1 cellular context compared by ENCODE assay signal in the genomic region with DNA sequence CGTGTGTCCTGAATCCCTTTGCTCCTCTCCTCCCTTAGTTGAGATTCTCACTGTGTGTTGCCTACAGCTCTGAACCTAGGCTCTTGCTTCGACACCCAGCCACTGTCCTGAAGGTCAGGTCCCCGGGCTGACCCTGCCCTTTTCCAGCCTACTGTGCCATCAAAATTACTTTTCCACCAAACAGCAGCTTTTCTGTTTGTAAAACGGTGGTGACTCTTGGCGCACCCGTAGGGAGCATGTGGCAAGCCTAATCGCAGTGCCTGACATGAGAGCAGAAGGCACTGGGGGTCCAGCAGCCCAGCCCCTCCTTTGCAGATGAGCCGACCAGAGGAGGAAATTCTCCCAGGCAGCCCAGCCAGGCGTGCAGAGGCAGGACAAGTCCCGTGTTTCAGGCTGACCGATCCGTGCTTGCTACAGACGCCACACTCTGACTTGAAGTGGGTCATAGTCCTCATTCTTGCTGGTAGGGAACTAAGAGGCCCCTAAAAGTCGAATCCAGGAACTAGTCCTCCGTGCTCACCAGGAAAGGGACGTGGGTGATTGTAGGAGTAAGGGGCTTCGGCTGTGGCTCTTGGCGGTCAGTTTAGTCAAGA.
TF ChIP-seq lines count a peak whose summit lies in the region.

No MANE protein-coding gene starts in this region.

TF ChIP-seq in HepG2, 621 proteins besides CTCF, POLR2A, EP300 and RAD21:
- TF ChIP-seq ZBTB1 (CRISPR knock-in tag; IDR thresholded peaks at IDR 0.05; ENCODE audit: borderline replicate concordance) (no peak), NFE2L1 (CRISPR knock-in tag; IDR thresholded peaks at IDR 0.05; ENCODE audit: borderline replicate concordance) (no peak), YEATS4 (CRISPR knock-in tag; IDR thresholded peaks at IDR 0.05; ENCODE audit: borderline replicate concordance) (no peak)
- TF ChIP-seq, protein P1, sequence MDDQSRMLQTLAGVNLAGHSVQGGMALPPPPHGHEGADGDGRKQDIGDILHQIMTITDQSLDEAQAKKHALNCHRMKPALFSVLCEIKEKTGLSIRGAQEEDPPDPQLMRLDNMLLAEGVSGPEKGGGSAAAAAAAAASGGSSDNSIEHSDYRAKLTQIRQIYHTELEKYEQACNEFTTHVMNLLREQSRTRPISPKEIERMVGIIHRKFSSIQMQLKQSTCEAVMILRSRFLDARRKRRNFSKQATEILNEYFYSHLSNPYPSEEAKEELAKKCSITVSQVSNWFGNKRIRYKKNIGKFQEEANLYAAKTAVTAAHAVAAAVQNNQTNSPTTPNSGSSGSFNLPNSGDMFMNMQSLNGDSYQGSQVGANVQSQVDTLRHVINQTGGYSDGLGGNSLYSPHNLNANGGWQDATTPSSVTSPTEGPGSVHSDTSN (CRISPR knock-in tag; IDR thresholded peaks at IDR 0.05; ENCODE audit: borderline replicate concordance): no peak
